ENCODE assay signal across 6 cellular contexts in the genomic region with DNA sequence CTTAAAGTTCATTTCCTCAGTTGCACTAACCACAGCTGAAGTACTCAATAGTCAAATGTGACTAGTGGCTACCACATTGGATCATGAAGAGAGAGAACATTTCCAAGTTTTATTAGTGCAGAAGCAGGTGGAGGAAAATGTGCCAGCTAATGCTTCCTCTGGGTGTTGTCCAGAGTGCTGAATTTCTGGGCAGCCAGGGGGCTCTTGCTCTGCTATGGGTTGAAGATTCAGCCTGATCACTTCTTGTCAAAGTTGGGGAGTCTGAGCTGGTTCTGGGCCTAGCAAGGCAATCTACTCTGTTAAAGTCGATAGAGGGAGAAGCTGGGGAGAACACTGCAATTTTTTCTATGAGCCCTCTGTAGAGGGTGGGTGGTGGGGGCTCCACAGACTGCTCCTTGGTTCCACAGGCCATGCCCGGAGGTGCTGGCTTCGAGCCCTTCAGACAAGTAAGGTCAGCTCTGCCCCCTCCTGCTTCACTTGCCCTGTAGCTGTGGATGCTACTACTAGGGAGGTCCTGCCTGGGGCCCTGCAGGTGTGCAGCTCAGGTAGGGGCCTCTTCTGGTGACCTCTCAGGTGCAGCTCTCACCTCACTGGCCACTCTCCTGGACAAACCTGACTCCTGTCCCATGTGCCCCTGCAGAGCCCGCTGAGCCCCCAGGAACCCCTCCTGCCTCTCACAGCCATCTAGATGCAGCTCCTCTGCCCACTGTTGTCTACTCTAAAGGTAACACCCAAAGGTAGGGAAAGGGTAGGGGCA. TPM values are rescaled to one million over a fixed set of nuclear protein-coding genes. Genes with fewer than 3 reads are reported as not detected.
DNase-seq lines count a peak whose midpoint lies in the region; ATAC-seq and TF ChIP-seq lines count a peak whose summit lies in the region.
"Had no signal": no experiment of that assay in that cellular context is flagged by ENCODE, and none has a peak within 500 bp of the region (broad histone marks: within the 10 kb centered on the region; RNA-seq: fewer than 3 reads in every experiment).

No MANE protein-coding gene starts in this region.

- no peak overlapping the region for H3K4me3 Mint-ChIP-seq in activated CD4-positive, alpha-beta T cell treated with anti-CD3 and anti-CD28 coated beads, Interleukin-2, amount 10 ng/mL, durations not matched to agents 24 days and 14 days
- H3K4me3 Mint-ChIP-seq in osteocyte (ENCODE audit: unreplicated experiment), result no peak overlapping the region
- no peak overlapping the region for H3K4me3 Mint-ChIP-seq in activated CD8-positive, alpha-beta memory T cell treated with anti-CD3 and anti-CD28 coated beads, Interleukin-2, amount 10 ng/mL, durations not matched to agents 7 days and 5 days

- peak; percentile 59 for DNase-seq in activated CD4-positive, alpha-beta T cell treated with anti-CD3 and anti-CD28 coated beads, Interleukin-2, amount 10 ng/mL, durations not matched to agents 24 days and 14 days
- DNase-seq in activated CD4-positive, alpha-beta T cell treated with anti-CD3 and anti-CD28 coated beads, Interleukin-2, amount 50 U/mL, for 4 hours, result no peak
- DNase-seq in osteocyte (ENCODE audit: extremely low spot score, unreplicated experiment), result no peak
- DNase-seq in activated CD8-positive, alpha-beta memory T cell treated with anti-CD3 and anti-CD28 coated beads, Interleukin-2, amount 10 ng/mL, durations not matched to agents 7 days and 5 days, result no peak
- DNase-seq: activated CD4-positive, CD25-positive, alpha-beta regulatory T cell treated with anti-CD3 and anti-CD28 coated beads, Interleukin-2, amount 50 U/mL, for 72 hours; effector CD8-positive, alpha-beta T cell had no signal

- no peaks in the 10 kb centered on the region for H3K9me3 Mint-ChIP-seq in activated CD4-positive, alpha-beta T cell treated with anti-CD3 and anti-CD28 coated beads, Interleukin-2, amount 10 ng/mL, durations not matched to agents 24 days and 14 days
- H3K9me3 Mint-ChIP-seq in osteocyte (ENCODE audit: unreplicated experiment), result no peaks in the 10 kb centered on the region
- no peaks in the 10 kb centered on the region for H3K9me3 Mint-ChIP-seq in activated CD8-positive, alpha-beta memory T cell treated with anti-CD3 and anti-CD28 coated beads, Interleukin-2, amount 10 ng/mL, durations not matched to agents 7 days and 5 days (ENCODE audit: low read depth)

- H3K4me1 Mint-ChIP-seq in activated CD4-positive, alpha-beta T cell treated with anti-CD3 and anti-CD28 coated beads, Interleukin-2, amount 10 ng/mL, durations not matched to agents 24 days and 14 days, result no peaks in the 10 kb centered on the region
- H3K4me1 Mint-ChIP-seq in osteocyte (ENCODE audit: unreplicated experiment), result no peaks in the 10 kb centered on the region
- H3K4me1 Mint-ChIP-seq in activated CD8-positive, alpha-beta memory T cell treated with anti-CD3 and anti-CD28 coated beads, Interleukin-2, amount 10 ng/mL, durations not matched to agents 7 days and 5 days, result no peaks in the 10 kb centered on the region

- CTCF ChIA-PET in activated CD8-positive, alpha-beta memory T cell treated with anti-CD3 and anti-CD28 coated beads, Interleukin-2, amount 10 ng/mL, durations not matched to agents 7 days and 5 days (lab: Charles Lee), result interaction anchor here (0.6 to 5.3 kb wide), 7 partner anchors 9 to 759 kb away, joined by 3 to 47 read pairs (median 4); a partner anchor contains a TSS

- intact Hi-C loops in activated CD4-positive, alpha-beta T cell treated with anti-CD3 and anti-CD28 coated beads, Interleukin-2, amount 10 ng/mL, durations not matched to agents 24 days and 14 days (cut with micrococcal nuclease), result no loop called here

- no peak overlapping the region for H3K27ac Mint-ChIP-seq in activated CD4-positive, alpha-beta T cell treated with anti-CD3 and anti-CD28 coated beads, Interleukin-2, amount 10 ng/mL, durations not matched to agents 24 days and 14 days
- H3K27ac Mint-ChIP-seq in osteocyte (ENCODE audit: unreplicated experiment), result no peak overlapping the region
- H3K27ac Mint-ChIP-seq in activated CD8-positive, alpha-beta memory T cell treated with anti-CD3 and anti-CD28 coated beads, Interleukin-2, amount 10 ng/mL, durations not matched to agents 7 days and 5 days, result no peak overlapping the region

- ATAC-seq in activated CD8-positive, alpha-beta memory T cell treated with anti-CD3 and anti-CD28 coated beads, Interleukin-2, amount 10 ng/mL, durations not matched to agents 7 days and 5 days, result no peak

- H3K36me3 Mint-ChIP-seq in activated CD4-positive, alpha-beta T cell treated with anti-CD3 and anti-CD28 coated beads, Interleukin-2, amount 10 ng/mL, durations not matched to agents 24 days and 14 days (ENCODE audit: low read depth), result peaks cover 26% of the 10 kb centered on the region
- H3K36me3 Mint-ChIP-seq in osteocyte (ENCODE audit: unreplicated experiment), result peaks cover 21% of the 10 kb centered on the region
- H3K36me3 Mint-ChIP-seq in activated CD8-positive, alpha-beta memory T cell treated with anti-CD3 and anti-CD28 coated beads, Interleukin-2, amount 10 ng/mL, durations not matched to agents 7 days and 5 days, result peaks cover 10% of the 10 kb centered on the region

- no peaks in the 10 kb centered on the region for H3K27me3 Mint-ChIP-seq in activated CD4-positive, alpha-beta T cell treated with anti-CD3 and anti-CD28 coated beads, Interleukin-2, amount 10 ng/mL, durations not matched to agents 24 days and 14 days
- no peaks in the 10 kb centered on the region for H3K27me3 Mint-ChIP-seq in osteocyte (ENCODE audit: unreplicated experiment)
- H3K27me3 Mint-ChIP-seq in activated CD8-positive, alpha-beta memory T cell treated with anti-CD3 and anti-CD28 coated beads, Interleukin-2, amount 10 ng/mL, durations not matched to agents 7 days and 5 days, result no peaks in the 10 kb centered on the region

- TF ChIP-seq CTCF in osteocyte (IDR thresholded peaks at IDR 0.05), result peak; percentile 10

RNA-seq across cellular contexts. Expression of a gene that starts 8.2 kb away (rescaled TPM):
- total RNA-seq in activated CD4-positive, alpha-beta T cell treated with anti-CD3 and anti-CD28 coated beads, Interleukin-2, amount 10 ng/mL, durations not matched to agents 24 days and 14 days, result 82.5 and 85.3 TPM in 2 replicates
- total RNA-seq in osteocyte, result 38.2 and 40.7 TPM in 2 replicates
- total RNA-seq in activated CD8-positive, alpha-beta memory T cell treated with anti-CD3 and anti-CD28 coated beads, Interleukin-2, amount 10 ng/mL, durations not matched to agents 7 days and 5 days, result 10 to 100 TPM; 38.7 to 48.2 TPM

RNA-seq across cellular contexts. Expression of a gene that starts 8.9 kb away (rescaled TPM):
- total RNA-seq in activated CD4-positive, alpha-beta T cell treated with anti-CD3 and anti-CD28 coated beads, Interleukin-2, amount 10 ng/mL, durations not matched to agents 24 days and 14 days, result 14.3 and 15.9 TPM in 2 replicates
- total RNA-seq in osteocyte, result 3.9 and 4.5 TPM in 2 replicates
- total RNA-seq in activated CD8-positive, alpha-beta memory T cell treated with anti-CD3 and anti-CD28 coated beads, Interleukin-2, amount 10 ng/mL, durations not matched to agents 7 days and 5 days, result 1 to 10 TPM; 4.1 to 6.7 TPM

RNA-seq across cellular contexts. Expression of a gene that starts 11.2 kb away (rescaled TPM):
- total RNA-seq in activated CD4-positive, alpha-beta T cell treated with anti-CD3 and anti-CD28 coated beads, Interleukin-2, amount 10 ng/mL, durations not matched to agents 24 days and 14 days, result not detected in 2 replicates
- 0.11 TPM in 1 of 2 replicates, not detected in the other for total RNA-seq in osteocyte
- total RNA-seq in activated CD8-positive, alpha-beta memory T cell treated with anti-CD3 and anti-CD28 coated beads, Interleukin-2, amount 10 ng/mL, durations not matched to agents 7 days and 5 days, result not detected

RNA-seq across cellular contexts. Expression of a gene that starts 20.8 kb away (rescaled TPM):
- total RNA-seq in activated CD4-positive, alpha-beta T cell treated with anti-CD3 and anti-CD28 coated beads, Interleukin-2, amount 10 ng/mL, durations not matched to agents 24 days and 14 days, result 0.14 TPM in 2 replicates
- 1.8 and 2.0 TPM in 2 replicates for total RNA-seq in osteocyte
- total RNA-seq in activated CD8-positive, alpha-beta memory T cell treated with anti-CD3 and anti-CD28 coated beads, Interleukin-2, amount 10 ng/mL, durations not matched to agents 7 days and 5 days, result under 1 TPM; 0.20 to 0.37 TPM

RNA-seq across cellular contexts. Expression of a gene that starts 35.3 kb away (rescaled TPM):
- not detected in 2 replicates for total RNA-seq in activated CD4-positive, alpha-beta T cell treated with anti-CD3 and anti-CD28 coated beads, Interleukin-2, amount 10 ng/mL, durations not matched to agents 24 days and 14 days
- total RNA-seq in osteocyte, result not detected in 2 replicates
- total RNA-seq in activated CD8-positive, alpha-beta memory T cell treated with anti-CD3 and anti-CD28 coated beads, Interleukin-2, amount 10 ng/mL, durations not matched to agents 7 days and 5 days, result not detected
